Comparison of ENCODE assay signal across 8 cellular contexts in genomic region chr10:119871881-119872609, GRCh38. TPM values are rescaled to one million over a fixed set of nuclear protein-coding genes. Genes with fewer than 3 reads are reported as not detected.
DNase-seq lines count a peak whose midpoint lies in the region; ATAC-seq and TF ChIP-seq lines count a peak whose summit lies in the region.

No MANE protein-coding gene starts in this region.

- no peak for TF ChIP-seq RAD21 in SK-N-SH (IDR thresholded peaks at IDR 0.05; ENCODE audit: low read length)

- TF ChIP-seq CTCF in Calu3 (IDR thresholded peaks at IDR 0.05; ENCODE audit: unreplicated experiment) (no peak), SK-N-SH (IDR thresholded peaks at IDR 0.05) (no peak), hepatocyte (IDR thresholded peaks at IDR 0.05; ENCODE audit: poor library complexity) (no peak)

- H3K36me3 ChIP-seq in SK-N-SH (replicated peaks in 1 of 2; ENCODE audit: control insufficient read depth in 1 of 2, insufficient read depth in 2 of 2, low read length in 1 of 2) (no peaks in the 10 kb centered on the region), hepatocyte (replicated peaks; ENCODE audit: insufficient read depth, low read depth) (no peaks in the 10 kb centered on the region)

- no TSS peak for BruUV-seq in Calu3 (replicated peaks; lab: Mats Ljungman, UMichigan)

- WGBS in SK-N-SH (ENCODE audit: low lambda C conversion rate): 3% methylated on average over 4 of the region's 56 CpGs
- WGBS in hepatocyte (ENCODE audit: low lambda C conversion rate, missing lambda C conversion rate): 2% methylated on average over 20 of the region's 56 CpGs

- intact Hi-C loops in Calu3 (cut with micrococcal nuclease; ENCODE audit: unreplicated experiment): no loop called here

- H3K9ac ChIP-seq in SK-N-SH: peak overlapping the region; percentile 76

- H3K4me3 ChIP-seq in SK-N-SH (ENCODE audit: low read depth in 2 of 2, low read length in 1 of 2) (peak overlapping the region; percentile 79 to 88), hepatocyte (peak overlapping the region; percentile 37), skeletal muscle cell (ENCODE audit: low read depth, low read length) (peak overlapping the region; percentile 88)

- H3F3A ChIP-seq in SK-N-SH (replicated peaks; ENCODE audit: insufficient read depth): peaks cover 5% of the 10 kb centered on the region

- no peak for TF ChIP-seq EP300 in SK-N-SH (IDR thresholded peaks at IDR 0.05; ENCODE audit: borderline replicate concordance in 1 of 2, low read depth in 1 of 2, low read length in 1 of 2)

- peak overlapping the region; percentile 86 for H3K4me3 Mint-ChIP-seq in Calu3 (ENCODE audit: low read depth, unreplicated experiment)
- peak overlapping the region; percentile 82 for H3K4me3 Mint-ChIP-seq in activated naive CD8-positive, alpha-beta T cell treated with anti-CD3 and anti-CD28 coated beads for 36 hours

- peaks cover 52% of the 10 kb centered on the region for H3K79me2 ChIP-seq in SK-N-SH (ENCODE audit: insufficient read depth)
- H3K79me2 ChIP-seq in hepatocyte: peaks cover 54% of the 10 kb centered on the region

- H3K9me3 ChIP-seq in SK-N-SH: no peaks in the 10 kb centered on the region
- H3K9me3 ChIP-seq in hepatocyte (ENCODE audit: low read depth): no peaks in the 10 kb centered on the region

- H3K4me1 ChIP-seq in SK-N-SH (ENCODE audit: control insufficient read depth in 1 of 2, insufficient read depth in 2 of 2, low read depth in 1 of 2, low read length in 1 of 2): peaks cover 5 to 11% of the 10 kb centered on the region in 2 experiments; a peak in 3 of 4 replicates
- peaks cover 17% of the 10 kb centered on the region for H3K4me1 ChIP-seq in hepatocyte (ENCODE audit: insufficient read depth)

- H3K27ac Mint-ChIP-seq in Calu3 (ENCODE audit: unreplicated experiment): peak overlapping the region; percentile 52
- H3K27ac Mint-ChIP-seq in activated naive CD8-positive, alpha-beta T cell treated with anti-CD3 and anti-CD28 coated beads for 36 hours: peak overlapping the region; percentile 83

- H2AFZ ChIP-seq in SK-N-SH (ENCODE audit: low read depth) (no peak overlapping the region; the same call in 1 of the 2 replicates), hepatocyte (peak overlapping the region; percentile 13)

- no peaks in the 10 kb centered on the region for H3K9me3 Mint-ChIP-seq in Calu3 (ENCODE audit: low read depth, unreplicated experiment)
- H3K9me3 Mint-ChIP-seq in activated naive CD8-positive, alpha-beta T cell treated with anti-CD3 and anti-CD28 coated beads for 36 hours: no peaks in the 10 kb centered on the region

- POLR2A ChIA-PET in SK-N-SH (lab: Yijun Ruan, JAX): interaction anchor here (0.6 to 3.4 kb wide), 8 partner anchors 9 to 668 kb away, joined by 3 to 18 read pairs (median 5); partner anchors contain the start of genes INPP5F and SEC23IP

- peaks cover 20% of the 10 kb centered on the region for H3K36me3 Mint-ChIP-seq in Calu3 (ENCODE audit: insufficient read depth, unreplicated experiment)
- peaks cover 12% of the 10 kb centered on the region for H3K36me3 Mint-ChIP-seq in activated naive CD8-positive, alpha-beta T cell treated with anti-CD3 and anti-CD28 coated beads for 36 hours

- H3K9me2 ChIP-seq in SK-N-SH: no peaks in the 10 kb centered on the region
- H3K9me2 ChIP-seq in hepatocyte (replicated peaks; ENCODE audit: insufficient read depth): no peaks in the 10 kb centered on the region

- peak overlapping the region; percentile 80 for H3K4me2 ChIP-seq in SK-N-SH
- H3K4me2 ChIP-seq in hepatocyte: peak overlapping the region; percentile 93

- DNase-seq in Calu3 (peak; percentile 57), HT-29 (ENCODE audit: low spot score) (peak; percentile 51), SK-N-SH (peak; percentile 71), hepatocyte (ENCODE audit: low spot score) (peak; percentile 75), skeletal muscle cell (ENCODE audit: low read depth) (no peak), NCI-H1694 treated with DMSO at 0.1 percent for 48 hours (lab: John Stamatoyannopoulos, UW) (no peak)
- DNase-seq in activated naive CD8-positive, alpha-beta T cell treated with anti-CD3 and anti-CD28 coated beads for 36 hours: peak; percentile 65

- H3K27me3 Mint-ChIP-seq in Calu3 (ENCODE audit: unreplicated experiment): no peaks in the 10 kb centered on the region
- H3K27me3 Mint-ChIP-seq in activated naive CD8-positive, alpha-beta T cell treated with anti-CD3 and anti-CD28 coated beads for 36 hours: no peaks in the 10 kb centered on the region

- H3K4me1 Mint-ChIP-seq in Calu3 (ENCODE audit: low read depth, unreplicated experiment): peaks cover 19% of the 10 kb centered on the region
- H3K4me1 Mint-ChIP-seq in activated naive CD8-positive, alpha-beta T cell treated with anti-CD3 and anti-CD28 coated beads for 36 hours: peaks cover 33% of the 10 kb centered on the region

- CTCF ChIA-PET in Calu3 (lab: Charles Lee) (interaction anchor here (0.6 to 1.4 kb wide), 2 partner anchors 7 to 12 kb away, joined by 3 to 5 read pairs; no protein-coding TSS in a partner anchor), SK-N-SH (lab: Yijun Ruan, JAX) (interaction anchor here (0.9 to 7.5 kb wide), 6 partner anchors 11 to 264 kb away, joined by 3 to 68 read pairs (median 16); partner anchors contain the start of gene SEC23IP)

- H3K27me3 ChIP-seq in SK-N-SH (ENCODE audit: insufficient read depth) (no peaks in the 10 kb centered on the region), hepatocyte (no peaks in the 10 kb centered on the region)

- H3K27ac ChIP-seq in SK-N-SH (ENCODE audit: low read depth in 2 of 2, low read length in 1 of 2) (peak overlapping the region; percentile 31 to 73), hepatocyte (peak overlapping the region; percentile 85)

- ATAC-seq in GM21360 (IDR thresholded peaks at IDR 0.05; ENCODE audit: unreplicated experiment): peak; percentile 33

- H4K20me1 ChIP-seq in SK-N-SH (ENCODE audit: insufficient read depth) (peaks cover 47% of the 10 kb centered on the region), hepatocyte (ENCODE audit: insufficient read depth, poor library complexity, severe bottlenecking) (peaks cover 39% of the 10 kb centered on the region)

TF ChIP-seq in SK-N-SH, 30 proteins besides CTCF, POLR2A, EP300 and RAD21 (continues in another document):
- TF ChIP-seq USF2 (IDR thresholded peaks at IDR 0.05; ENCODE audit: borderline replicate concordance, low read depth, low read length) (no peak), ZBTB33 (IDR thresholded peaks at IDR 0.05; ENCODE audit: borderline replicate concordance, low read depth) (no peak), FOXM1 (IDR thresholded peaks at IDR 0.05; ENCODE audit: low read depth) (no peak), MAX (IDR thresholded peaks at IDR 0.05; ENCODE audit: low read depth) (no peak), TCF12 (IDR thresholded peaks at IDR 0.05) (no peak), GABPA (IDR thresholded peaks at IDR 0.05; ENCODE audit: low read depth) (peak; percentile 41; the same call in 1 of the 2 replicates), MXI1 (IDR thresholded peaks at IDR 0.05; ENCODE audit: low read depth, low read length) (no peak; the same call in 1 of the 2 replicates), FOSL2 (IDR thresholded peaks at IDR 0.05; ENCODE audit: borderline replicate concordance, low read depth) (no peak)

RNA-seq across cellular contexts. Expression of gene MCMBP, which starts 0.6 kb away (rescaled TPM):
- total RNA-seq in Calu3 (2022) (38.1 and 40.3 TPM in 2 replicates), hepatocyte (36.1 and 45.3 TPM in 2 replicates)
- total RNA-seq in HT-29 (2014; rRNA removed; shearing (Covaris generic)): 41.2 and 41.7 TPM in 2 replicates
- polyA plus RNA-seq in SK-N-SH (2012; rRNA removed) (33.1 and 37.5 TPM in 2 replicates), hepatocyte (25.3 and 33.8 TPM in 2 replicates)
- 41.2 and 43.1 TPM in 2 replicates for polyA plus RNA-seq in SK-N-SH (2012; cell fraction: cytosol; rRNA removed)
- 16.4 and 31.8 TPM in 2 replicates for polyA plus RNA-seq in SK-N-SH (2012; cell fraction: nucleus; rRNA removed)
- total RNA-seq in activated naive CD8-positive, alpha-beta T cell treated with anti-CD3 and anti-CD28 coated beads for 36 hours: 100 to 1,000 TPM; 120 to 121 TPM

RNA-seq across cellular contexts. Expression of gene SEC23IP, which starts 20.5 kb away (rescaled TPM):
- 42.1 and 51.7 TPM in 2 replicates for total RNA-seq in Calu3 (2022)
- 23.7 and 37.1 TPM in 2 replicates for total RNA-seq in HT-29 (2014; rRNA removed; shearing (Covaris generic))
- 23.8 and 32.2 TPM in 2 replicates for polyA plus RNA-seq in SK-N-SH (2012; rRNA removed)
- 20.6 and 24.3 TPM in 2 replicates for polyA plus RNA-seq in SK-N-SH (2012; cell fraction: cytosol; rRNA removed)
- polyA plus RNA-seq in SK-N-SH (2012; cell fraction: nucleus; rRNA removed): 12.4 and 39.1 TPM in 2 replicates
- total RNA-seq in activated naive CD8-positive, alpha-beta T cell treated with anti-CD3 and anti-CD28 coated beads for 36 hours: 10 to 100 TPM; 79.8 to 88.6 TPM
- total RNA-seq in hepatocyte: 27.2 and 27.4 TPM in 2 replicates
- polyA plus RNA-seq in hepatocyte: 39.9 and 46.8 TPM in 2 replicates

Comparison
In these comparisons a context has a peak if more than half of its experiments do, and no peak if none do; other contexts are left out.
1. DNase-seq: peak in Calu3 (single experiment), HT-29 (single experiment), SK-N-SH (single experiment), activated naive CD8-positive, alpha-beta T cell treated with anti-CD3 and anti-CD28 coated beads for 36 hours (single experiment) and hepatocyte (single experiment); none in skeletal muscle cell (single experiment) and NCI-H1694 treated with DMSO at 0.1 percent for 48 hours (single experiment).
2. H3K4me3 ChIP-seq: peak in every context shown above with its lines; median percentile 88 in skeletal muscle cell; 84 in SK-N-SH; 37 in hepatocyte.